1 cellular context compared by ENCODE assay signal in genomic region chr4:24973471-24974251, GRCh38.
TF ChIP-seq lines count a peak whose summit lies in the region.

No MANE protein-coding gene starts in this region.

TF ChIP-seq in liver, 16 proteins besides CTCF, POLR2A, EP300 and RAD21 (continued from another document):
- no peak for TF ChIP-seq MAX (IDR thresholded peaks at IDR 0.05)
